ENCODE assay signal across 9 cellular contexts in genomic region chr12:116172224-116172849, GRCh38.
A peak's percentile ranks its signal among the peaks of the same experiment; 100 is the strongest.
DNase-seq lines count a peak whose midpoint lies in the region; ATAC-seq, FAIRE-seq and TF ChIP-seq lines count a peak whose summit lies in the region.
"Had no signal": no experiment of that assay in that cellular context is flagged by ENCODE, and none has a peak within 500 bp of the region (broad histone marks: within the 10 kb centered on the region; RNA-seq: fewer than 3 reads in every experiment).

No MANE protein-coding gene starts in this region.

- peak overlapping the region; percentile 39 for H3K4me3 ChIP-seq in GM12865 (ENCODE audit: low read depth, low read length)
- H3K4me3 ChIP-seq in fibroblast of pulmonary artery (replicated peaks; ENCODE audit: low read depth, low read length): no peak overlapping the region

- ATAC-seq in GM21786 (IDR thresholded peaks at IDR 0.05; ENCODE audit: unreplicated experiment): no peak

- TF ChIP-seq CTCF in GM12865 (IDR thresholded peaks at IDR 0.05; ENCODE audit: insufficient read depth, low read depth, low read length, missing control alignments) (no peak), fibroblast of pulmonary artery (IDR thresholded peaks at IDR 0.05; ENCODE audit: low read length, missing control alignments) (no peak)

- DNase-seq in GM12865 (ENCODE audit: low read depth) (peak; percentile 64), H54 (ENCODE audit: insufficient read length, low spot score) (no peak), RPMI8226 (peak; percentile 64), fibroblast of pulmonary artery (ENCODE audit: low read depth) (peak; percentile 17), NCI-H510A treated with DMSO at 0.1 percent for 48 hours (lab: John Stamatoyannopoulos, UW) (no peak), AG08395 (ENCODE audit: low spot score) (no peak), NCI-H2081 treated with DMSO at 0.1 percent for 48 hours (lab: John Stamatoyannopoulos, UW) (no peak)
- DNase-seq: right cardiac atrium had no signal

- no peak for TF ChIP-seq POLR2A in H54 (IDR thresholded peaks at IDR 0.05; ENCODE audit: low read depth, low read length)

- peak; percentile 33 for FAIRE-seq in H54 (lab: Jason Lieb, UNC)

Comparison
In these comparisons a context has a peak if more than half of its experiments do, and no peak if none do; other contexts are left out.
1. DNase-seq: peak in GM12865 (single experiment), RPMI8226 (single experiment) and fibroblast of pulmonary artery (single experiment); none in H54 (single experiment), NCI-H510A treated with DMSO at 0.1 percent for 48 hours (single experiment), AG08395 (single experiment) and NCI-H2081 treated with DMSO at 0.1 percent for 48 hours (single experiment).